Comparison of ENCODE assay signal across 21 cellular contexts in genomic region chr19:49946415-49946814, GRCh38. TPM values are rescaled to one million over a fixed set of nuclear protein-coding genes. Genes with fewer than 3 reads are reported as not detected.
"Had no signal": no experiment of that assay in that cellular context is flagged by ENCODE, and none has a peak within 500 bp of the region (broad histone marks: within the 10 kb centered on the region; RNA-seq: fewer than 3 reads in every experiment).

No MANE protein-coding gene starts in this region.

- H3K4me3 ChIP-seq: esophagus muscularis mucosa, hepatocyte, tibial nerve, uterus had no signal

- H3K27ac Mint-ChIP-seq: activated naive CD4-positive, alpha-beta T cell treated with anti-CD3 and anti-CD28 coated beads for 36 hours; activated T-helper 1 cell treated with anti-CD3 and anti-CD28 coated beads, Interleukin-12 subunit alpha, Interleukin-12 subunit beta, Interleukin-2, Interleukin-4 antibody, amounts not matched to agents 30 ng/mL and 10 ng/mL and 1 ng/mL, durations not matched to agents 14 hours and 24 hours and 36 hours; naive B cell had no signal

- H3K9me3 Mint-ChIP-seq: activated naive CD4-positive, alpha-beta T cell treated with anti-CD3 and anti-CD28 coated beads for 36 hours had no signal

- H3K36me3 ChIP-seq: esophagus muscularis mucosa, neutrophil, tibial nerve, uterus had no signal

- H3K9me3 ChIP-seq: esophagus muscularis mucosa, neutrophil, tibial nerve, uterus had no signal

- DNase-seq: activated CD4-positive, alpha-beta T cell treated with anti-CD3 and anti-CD28 coated beads, Interleukin-2, amount 50 U/mL, for 1 hour; activated CD8-positive, alpha-beta memory T cell treated with anti-CD3 and anti-CD28 coated beads for 24 hours; activated naive CD4-positive, alpha-beta T cell treated with anti-CD3 and anti-CD28 coated beads for 36 hours; islet precursor cell; midbrain; naive B cell; stimulated activated CD4-positive, alpha-beta T cell treated with anti-CD3 and anti-CD28 coated beads, Interleukin-15, amount 100 ng/mL, for 24 hours; stimulated activated CD4-positive, alpha-beta T cell treated with anti-CD3 and anti-CD28 coated beads, Interleukin-4, amount 100 ng/mL, for 1 hour; stimulated activated naive CD4-positive, alpha-beta T cell; T-helper 9 cell; uterus had no signal

- H3K27me3 ChIP-seq: hepatocyte, neutrophil, tibial nerve, uterus had no signal

- ATAC-seq: activated CD4-positive, CD25-positive, alpha-beta regulatory T cell treated with anti-CD3 and anti-CD28 coated beads, Interleukin-2, amount 50 U/mL, for 24 hours had no signal

- H3K27ac ChIP-seq: esophagus muscularis mucosa, hepatocyte, neutrophil, parathyroid adenoma, tibial nerve, uterus had no signal

- H2AFZ ChIP-seq: hepatocyte, parathyroid adenoma had no signal

- H3K79me2 ChIP-seq: hepatocyte, parathyroid adenoma had no signal

- H3K4me3 Mint-ChIP-seq: activated naive CD4-positive, alpha-beta T cell treated with anti-CD3 and anti-CD28 coated beads for 36 hours; activated T-helper 1 cell treated with anti-CD3 and anti-CD28 coated beads, Interleukin-12 subunit alpha, Interleukin-12 subunit beta, Interleukin-2, Interleukin-4 antibody, amounts not matched to agents 30 ng/mL and 10 ng/mL and 1 ng/mL, durations not matched to agents 14 hours and 24 hours and 36 hours; naive B cell had no signal

- H3K4me2 ChIP-seq: hepatocyte had no signal

- H3K4me1 ChIP-seq: esophagus muscularis mucosa, parathyroid adenoma, uterus had no signal

- H3K36me3 Mint-ChIP-seq: naive B cell had no signal

RNA-seq across cellular contexts. Expression of gene SIGLEC11, which starts 14.6 kb away (rescaled TPM):
- total RNA-seq: activated naive CD4-positive, alpha-beta T cell treated with anti-CD3 and anti-CD28 coated beads for 36 hours; activated T-helper 1 cell treated with anti-CD3 and anti-CD28 coated beads, Interleukin-12 subunit alpha, Interleukin-12 subunit beta, Interleukin-2, Interleukin-4 antibody, amounts not matched to agents 30 ng/mL and 10 ng/mL and 1 ng/mL, durations not matched to agents 14 hours and 24 hours and 36 hours; astrocyte; lung microvascular endothelial cell; renal cortical epithelial cell had no signal
